ENCODE assay signal across 13 cellular contexts in the genomic region with DNA sequence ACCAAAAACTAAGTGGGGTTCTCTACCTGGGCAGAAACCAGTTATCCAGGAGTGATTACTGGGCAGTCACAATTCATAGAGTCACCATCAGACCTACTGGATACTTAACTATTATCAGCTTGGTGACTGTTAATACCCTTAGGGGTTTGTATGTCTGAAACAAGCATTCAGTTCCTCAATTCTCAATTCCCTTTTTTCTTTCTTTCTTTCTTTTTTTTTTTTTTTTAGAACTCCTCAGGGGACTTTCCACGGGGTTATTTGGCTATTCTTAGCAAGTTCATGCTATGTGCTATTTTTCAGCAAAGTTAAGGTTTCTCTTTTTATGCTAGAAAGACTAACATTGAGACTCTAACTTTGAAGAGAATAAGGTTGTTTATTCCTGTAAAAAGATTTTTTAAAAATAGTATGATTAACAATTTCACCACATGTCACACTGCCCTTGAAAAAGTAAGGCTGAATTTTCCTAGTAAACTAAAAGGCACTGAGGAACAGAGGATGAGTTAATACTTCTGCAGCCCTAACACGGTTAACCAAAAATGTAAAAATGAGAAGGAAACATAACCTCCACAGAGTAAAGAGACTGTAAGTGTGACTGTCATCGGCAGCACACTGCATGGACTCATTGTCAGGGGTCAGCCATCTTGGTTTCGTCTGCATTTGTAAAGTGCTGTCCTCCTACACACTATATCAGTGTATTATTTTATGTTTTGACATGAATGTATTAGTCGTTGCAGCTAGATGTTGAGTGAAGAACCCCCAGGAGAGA.
DNase-seq lines count a peak whose midpoint lies in the region; ATAC-seq, FAIRE-seq and TF ChIP-seq lines count a peak whose summit lies in the region.
"Had no signal": no experiment of that assay in that cellular context is flagged by ENCODE, and none has a peak within 500 bp of the region (broad histone marks: within the 10 kb centered on the region; RNA-seq: fewer than 3 reads in every experiment).

No MANE protein-coding gene starts in this region.

- H3K9me3 ChIP-seq in OCI-LY3 (ENCODE audit: insufficient read depth, low read length): no peaks in the 10 kb centered on the region
- H3K9me3 ChIP-seq in smooth muscle cell (replicated peaks; ENCODE audit: low read depth): no peaks in the 10 kb centered on the region

- peak; percentile 58 for FAIRE-seq in GM12891 (lab: Jason Lieb, UNC)
- FAIRE-seq in HTR-8/SVneo (lab: Jason Lieb, UNC): no peak

- 93% methylated on average over 5 of the region's 5 CpGs for WGBS in smooth muscle cell (ENCODE audit: low lambda C conversion rate)

- TF ChIP-seq CTCF in OCI-LY3 (IDR thresholded peaks at IDR 0.05; ENCODE audit: low read depth, low read length): no peak
- no peak for TF ChIP-seq CTCF in smooth muscle cell (IDR thresholded peaks at IDR 0.05; ENCODE audit: borderline replicate concordance, insufficient read depth, poor library complexity, severe bottlenecking)
- TF ChIP-seq CTCF in omental fat pad (IDR thresholded peaks at IDR 0.05): no peak

- peaks cover 4% of the 10 kb centered on the region for H3K36me3 ChIP-seq in OCI-LY3 (replicated peaks; ENCODE audit: low read depth, low read length)
- no peaks in the 10 kb centered on the region for H3K36me3 ChIP-seq in smooth muscle cell (ENCODE audit: low read depth)

- peaks cover 51% of the 10 kb centered on the region for H3K4me1 ChIP-seq in OCI-LY3 (ENCODE audit: low read length)
- H3K4me1 ChIP-seq in smooth muscle cell (ENCODE audit: low read depth): no peaks in the 10 kb centered on the region

- H2AFZ ChIP-seq in OCI-LY3 (ENCODE audit: low read depth, low read length): peak overlapping the region; percentile 84
- no peak overlapping the region for H2AFZ ChIP-seq in smooth muscle cell (ENCODE audit: low read depth)
- H2AFZ ChIP-seq: GM23338, parathyroid adenoma had no signal

- peak overlapping the region; percentile 96 for H3K9ac ChIP-seq in OCI-LY3 (ENCODE audit: low read length)
- H3K9ac ChIP-seq in smooth muscle cell (ENCODE audit: low read depth): no peak overlapping the region
- H3K9ac ChIP-seq: parathyroid adenoma had no signal

- H3K4me3 ChIP-seq in OCI-LY3 (ENCODE audit: low read length) (peak overlapping the region; percentile 78), smooth muscle cell (no peak overlapping the region)
- H3K4me3 ChIP-seq: dorsolateral prefrontal cortex, GM23338 had no signal

- peak; percentile 48 for ATAC-seq in GM19468 (IDR thresholded peaks at IDR 0.05; ENCODE audit: extremely low read depth, unreplicated experiment)
- peak; percentile 76 for ATAC-seq in HG03064 (IDR thresholded peaks at IDR 0.05; ENCODE audit: low read depth, unreplicated experiment)
- ATAC-seq in omental fat pad (ENCODE audit: low FRiP score): no peak
- ATAC-seq: GM23338 had no signal

- TF ChIP-seq POLR2A in GM12891 (IDR thresholded peaks at IDR 0.05; ENCODE audit: low read depth, low read length): peak; percentile 77

- H3K79me2 ChIP-seq in OCI-LY3 (ENCODE audit: low read length) (no peaks in the 10 kb centered on the region), smooth muscle cell (ENCODE audit: low read depth) (no peaks in the 10 kb centered on the region)
- H3K79me2 ChIP-seq: parathyroid adenoma had no signal

- DNase-seq in GM12891 (ENCODE audit: insufficient read length, low spot score): no peak
- no peak for DNase-seq in smooth muscle cell (lab: John Stamatoyannopoulos, UW; ENCODE audit: unreplicated experiment)
- no peak for DNase-seq in omental fat pad (ENCODE audit: low spot score)
- DNase-seq in HTR-8/SVneo (ENCODE audit: insufficient read length, low spot score): no peak
- no peak for DNase-seq in stimulated activated CD4-positive, alpha-beta T cell treated with anti-CD3 and anti-CD28 coated beads, Interleukin-1b, Interleukin-23, amount 100 ng/mL, for 48 hours
- DNase-seq: activated T-cell treated with anti-CD3 and anti-CD28 coated beads, Interleukin-2, amount 50 U/mL, for 48 hours; dorsolateral prefrontal cortex; NCI-H1694 had no signal

- H3K27ac ChIP-seq in OCI-LY3 (ENCODE audit: low read length) (peak overlapping the region; percentile 100), smooth muscle cell (ENCODE audit: low read depth) (no peak overlapping the region)
- H3K27ac ChIP-seq: dorsolateral prefrontal cortex, parathyroid adenoma had no signal

- H3K27me3 ChIP-seq in OCI-LY3 (ENCODE audit: low read depth, low read length): no peaks in the 10 kb centered on the region
- no peaks in the 10 kb centered on the region for H3K27me3 ChIP-seq in smooth muscle cell (ENCODE audit: low read depth)
- H3K27me3 ChIP-seq: dorsolateral prefrontal cortex had no signal

- no peaks in the 10 kb centered on the region for H3F3A ChIP-seq in smooth muscle cell (ENCODE audit: low read depth)

- H3K4me2 ChIP-seq in OCI-LY3 (ENCODE audit: low read length): peak overlapping the region; percentile 99
- no peak overlapping the region for H3K4me2 ChIP-seq in smooth muscle cell
- H3K4me2 ChIP-seq: GM23338 had no signal

- H4K20me1 ChIP-seq in OCI-LY3 (ENCODE audit: insufficient read depth, low read length) (no peaks in the 10 kb centered on the region), smooth muscle cell (ENCODE audit: low read depth) (no peaks in the 10 kb centered on the region)

TF ChIP-seq in GM12891, 5 proteins besides CTCF, POLR2A, EP300 and RAD21:
- TF ChIP-seq POU2F2 (IDR thresholded peaks at IDR 0.05; ENCODE audit: low read depth, low read length) (no peak), POLR2AphosphoS5 (IDR thresholded peaks at IDR 0.05; ENCODE audit: low read depth, low read length) (peak; percentile 51; the same call in 1 of the 2 replicates), TAF1 (IDR thresholded peaks at IDR 0.05; ENCODE audit: low read depth, low read length) (peak; percentile 75), SPI1 (IDR thresholded peaks at IDR 0.05; ENCODE audit: low read depth, low read length) (peak; percentile 94)
TF ChIP-seq in GM12891: peak in this region for 3.
